Comparison of ENCODE assay signal across 13 cellular contexts in genomic region chr16:57470683-57471082, GRCh38. TPM values are rescaled to one million over a fixed set of nuclear protein-coding genes. Genes with fewer than 3 reads are reported as not detected.
DNase-seq lines count a peak whose midpoint lies in the region; ATAC-seq and TF ChIP-seq lines count a peak whose summit lies in the region.
"Had no signal": no experiment of that assay in that cellular context is flagged by ENCODE, and none has a peak within 500 bp of the region (broad histone marks: within the 10 kb centered on the region; RNA-seq: fewer than 3 reads in every experiment).

No MANE protein-coding gene starts in this region.

- H3K4me3 ChIP-seq in BE2C (ENCODE audit: low read depth, low read length) (no peak overlapping the region), breast epithelium (no peak overlapping the region), neutrophil (ENCODE audit: low read depth in 1 of 2, low read length in 1 of 2) (peak overlapping the region; percentile 5 to 16), neuronal stem cell (ENCODE audit: low read length in 2 of 2) (no peak overlapping the region)
- H3K4me3 ChIP-seq: gastrocnemius medialis had no signal

- H3K9me3 ChIP-seq in BE2C (no peaks in the 10 kb centered on the region), breast epithelium (no peaks in the 10 kb centered on the region), neutrophil (no peaks in the 10 kb centered on the region), neuronal stem cell (replicated peaks in 1 of 2; ENCODE audit: control insufficient read depth in 2 of 2, insufficient read depth in 1 of 2, low read depth in 1 of 2, low read length in 2 of 2) (no peaks in the 10 kb centered on the region)
- H3K9me3 ChIP-seq: gastrocnemius medialis had no signal

- H2AFZ ChIP-seq in neuronal stem cell (ENCODE audit: low read length), result no peak overlapping the region

- H4K91ac ChIP-seq in neuronal stem cell (ENCODE audit: low read depth, low read length, poor library complexity), result no peak overlapping the region

- H3K36me3 ChIP-seq in BE2C (peaks cover 96% of the 10 kb centered on the region), breast epithelium (peaks cover 4% of the 10 kb centered on the region), neutrophil (peaks cover 60% of the 10 kb centered on the region), neuronal stem cell (replicated peaks in 1 of 2; ENCODE audit: control insufficient read depth in 2 of 2, insufficient read depth in 2 of 2, low read length in 2 of 2) (peaks cover 60 to 83% of the 10 kb centered on the region in 2 donors)

- H2BK5ac ChIP-seq in neuronal stem cell (ENCODE audit: low read length), result no peak overlapping the region

- no peak overlapping the region for H2AK5ac ChIP-seq in neuronal stem cell (ENCODE audit: low read depth, low read length)

- no peak overlapping the region for H3K4me2 ChIP-seq in neuronal stem cell (ENCODE audit: insufficient read depth, low read length, poor library complexity, severe bottlenecking)

- no peaks in the 10 kb centered on the region for H3K79me1 ChIP-seq in neuronal stem cell (ENCODE audit: low read depth, low read length)

- ATAC-seq in left ventricle myocardium superior (peak; percentile 60), HG03139 (IDR thresholded peaks at IDR 0.05; ENCODE audit: unreplicated experiment) (no peak)
- ATAC-seq: PC-3 had no signal

- H2BK15ac ChIP-seq in neuronal stem cell (ENCODE audit: low read length), result no peak overlapping the region

- no peak overlapping the region for H3K9ac ChIP-seq in neuronal stem cell (ENCODE audit: low read depth, low read length, poor library complexity)

- no peaks in the 10 kb centered on the region for H3K27me3 ChIP-seq in BE2C
- H3K27me3 ChIP-seq in breast epithelium, result no peaks in the 10 kb centered on the region
- no peaks in the 10 kb centered on the region for H3K27me3 ChIP-seq in neutrophil
- no peaks in the 10 kb centered on the region for H3K27me3 ChIP-seq in neuronal stem cell (ENCODE audit: control insufficient read depth in 3 of 3, insufficient read depth in 3 of 3, low read depth in 1 of 3, low read length in 3 of 3)
- H3K27me3 ChIP-seq: gastrocnemius medialis had no signal

- no peak overlapping the region for H4K8ac ChIP-seq in neuronal stem cell (ENCODE audit: low read depth, low read length)

- peaks cover 50% of the 10 kb centered on the region for H3K4me1 ChIP-seq in BE2C
- H3K4me1 ChIP-seq in breast epithelium, result no peaks in the 10 kb centered on the region
- H3K4me1 ChIP-seq in neutrophil (ENCODE audit: control insufficient read depth in 1 of 2, insufficient read depth in 1 of 2, low read depth in 1 of 2, low read length in 1 of 2), result peaks cover 51 to 64% of the 10 kb centered on the region in 2 experiments
- no peaks in the 10 kb centered on the region for H3K4me1 ChIP-seq in neuronal stem cell (ENCODE audit: control insufficient read depth in 2 of 2, insufficient read depth in 1 of 2, low read depth in 1 of 2, low read length in 2 of 2)

- no peak overlapping the region for H3K23ac ChIP-seq in neuronal stem cell (ENCODE audit: low read depth, low read length, poor library complexity)

- no CpG with 5 or more reads among the region's 5 CpGs for WGBS in neuronal stem cell (ENCODE audit: extremely low coverage in 2 of 2, insufficient read length in 2 of 2, insufficient replicate concordance in 1 of 2), 2 donors

- H3K18ac ChIP-seq in neuronal stem cell (ENCODE audit: low read length), result no peak overlapping the region

- no peak overlapping the region for H3K14ac ChIP-seq in neuronal stem cell (ENCODE audit: low read length)

- no peak for TF ChIP-seq POLR2A in breast epithelium (IDR thresholded peaks at IDR 0.05)

- H3K27ac ChIP-seq in breast epithelium, result peak overlapping the region in 1 of 2 donors; percentile 22
- peak overlapping the region; percentile 80 for H3K27ac ChIP-seq in neutrophil
- no peak overlapping the region for H3K27ac ChIP-seq in neuronal stem cell (replicated peaks; ENCODE audit: low read length)

- no peak overlapping the region for H2BK12ac ChIP-seq in neuronal stem cell (ENCODE audit: low read length)

- TF ChIP-seq CTCF in BE2C (IDR thresholded peaks at IDR 0.05; ENCODE audit: low read depth, low read length) (no peak), breast epithelium (IDR thresholded peaks at IDR 0.05) (no peak), neutrophil (IDR thresholded peaks at IDR 0.05) (no peak)

- DNase-seq in BE2C (peak; percentile 35), breast epithelium (ENCODE audit: low spot score in 2 of 2) (peak; percentile 14 to 55), left ventricle myocardium superior (peak; percentile 72), posterior vena cava (ENCODE audit: low spot score) (no peak), SKM-1 (lab: John Stamatoyannopoulos, UW; ENCODE audit: unreplicated experiment) (no peak), neuronal stem cell (ENCODE audit: low spot score) (no peak)
- DNase-seq: activated CD4-positive, alpha-beta T cell treated with anti-CD3 and anti-CD28 coated beads for 1 hour; NCI-H510A; PC-3; stimulated activated CD4-positive, alpha-beta T cell treated with anti-CD3 and anti-CD28 coated beads, Interleukin-15, amount 100 ng/mL, for 24 hours had no signal

- no peak overlapping the region for H2BK120ac ChIP-seq in neuronal stem cell (ENCODE audit: low read depth, low read length)

- intact Hi-C loops in breast epithelium (cut with DNase I; ENCODE audit: low total_unique reads), result no loop called here
- intact Hi-C loops in left ventricle myocardium superior (cut with micrococcal nuclease), result no loop called here
- intact Hi-C loops in posterior vena cava (cut with DNase I), result no loop called here

- no peak overlapping the region for H3K4ac ChIP-seq in neuronal stem cell (ENCODE audit: low read length)

RNA-seq across cellular contexts. Expression of gene POLR2C, which starts 8.2 kb away (rescaled TPM):
- 481 TPM for polyA plus RNA-seq in BE2C (2012; ENCODE audit: insufficient read depth, insufficient read length, low read depth)
- 100 to 1,000 TPM; 119 to 129 (median 127) TPM for total RNA-seq in breast epithelium
- 37.3 TPM for total RNA-seq in left ventricle myocardium superior
- total RNA-seq in posterior vena cava, result 10 to 100 TPM; 39.4 to 40.3 TPM
- polyA plus RNA-seq in neuronal stem cell (2013, experiment 1 of 2), result 50.6 TPM
- 49.2 TPM for polyA plus RNA-seq in neuronal stem cell (2013, experiment 2 of 2)

RNA-seq across cellular contexts. Expression of gene DOK4, which starts 15.6 kb away (rescaled TPM):
- 342 TPM for polyA plus RNA-seq in BE2C (2012; ENCODE audit: insufficient read depth, insufficient read length, low read depth)
- total RNA-seq in breast epithelium (10 to 100 TPM; 13.1 to 20.3 (median 17.6) TPM), left ventricle myocardium superior (9.1 TPM), posterior vena cava (10 to 100 TPM; 29.2 to 31.1 TPM)
- polyA plus RNA-seq in neuronal stem cell (2013, experiment 1 of 2), result 17.3 TPM
- 15.7 TPM for polyA plus RNA-seq in neuronal stem cell (2013, experiment 2 of 2)

RNA-seq across cellular contexts. Expression of gene COQ9, which starts 23.4 kb away (rescaled TPM):
- polyA plus RNA-seq in BE2C (2012; ENCODE audit: insufficient read depth, insufficient read length, low read depth), result 183 TPM
- total RNA-seq in breast epithelium, result 10 to 100 TPM; 36.0 to 42.6 (median 40.7) TPM
- total RNA-seq in left ventricle myocardium superior, result 205 TPM
- 10 to 100 TPM; 30.1 to 39.6 TPM for total RNA-seq in posterior vena cava
- 14.7 TPM for polyA plus RNA-seq in neuronal stem cell (2013, experiment 1 of 2)
- 14.9 TPM for polyA plus RNA-seq in neuronal stem cell (2013, experiment 2 of 2)

RNA-seq across cellular contexts. Expression of gene CIAPIN1, which starts 23.5 kb away (rescaled TPM):
- polyA plus RNA-seq in BE2C (2012; ENCODE audit: insufficient read depth, insufficient read length, low read depth), result 168 TPM
- total RNA-seq in breast epithelium (10 to 100 TPM; 23.4 to 33.2 (median 28.8) TPM), left ventricle myocardium superior (52.2 TPM), posterior vena cava (10 to 100 TPM; 23.5 to 33.4 TPM)
- 48.4 TPM for polyA plus RNA-seq in neuronal stem cell (2013, experiment 1 of 2)
- 48.9 TPM for polyA plus RNA-seq in neuronal stem cell (2013, experiment 2 of 2)

Comparison
In these comparisons a context has a peak if more than half of its experiments do, and no peak if none do; other contexts are left out.
1. DNase-seq: peak in BE2C (single experiment), breast epithelium (2 of 2) and left ventricle myocardium superior (single experiment); none in posterior vena cava (single experiment), SKM-1 (single experiment) and neuronal stem cell (single experiment).
2. H3K4me3 ChIP-seq: peak in neutrophil (2 of 2); none in BE2C (single experiment), breast epithelium (0 of 3) and neuronal stem cell (0 of 2).